ENCODE assay signal across 34 cellular contexts in the genomic region with DNA sequence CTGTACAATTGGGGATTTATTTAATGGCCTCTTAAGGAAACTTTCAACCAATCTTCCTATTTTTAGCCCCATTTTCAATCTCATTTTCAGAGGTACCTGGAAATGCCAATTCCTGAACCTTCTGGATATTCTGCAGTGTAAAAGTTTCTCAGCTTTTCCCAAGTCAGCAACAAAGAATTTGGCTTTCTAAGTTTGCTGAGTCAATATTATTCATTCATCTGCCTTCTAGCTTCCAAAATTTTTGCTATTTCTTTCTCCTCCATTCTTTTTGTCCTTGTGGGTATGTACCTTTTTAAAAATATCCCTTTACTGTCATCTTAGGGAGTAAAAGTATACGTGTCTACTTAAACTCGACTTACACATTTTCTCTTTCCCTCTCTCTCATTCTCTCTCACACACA.
"Had no signal": no experiment of that assay in that cellular context is flagged by ENCODE, and none has a peak within 500 bp of the region (broad histone marks: within the 10 kb centered on the region; RNA-seq: fewer than 3 reads in every experiment).

No MANE protein-coding gene starts in this region.

- H3K4me3 ChIP-seq: adrenal gland, ascending aorta, body of pancreas, breast epithelium, cardiac muscle cell had no signal

- DNase-seq: activated effector memory CD4-positive, alpha-beta T cell treated with anti-CD3 and anti-CD28 coated beads, Interleukin-2, amount 50 U/mL, for 16 hours; activated effector memory CD4-positive, alpha-beta T cell treated with Interleukin-2 at 50 U/mL for 16 hours; activated gamma-delta T cell; activated gamma-delta T cell treated with Interleukin-2 at 50 U/mL for 16 hours; activated naive CD4-positive, alpha-beta T cell; activated naive CD4-positive, alpha-beta T cell treated with anti-CD3 and anti-CD28 coated beads for 36 hours; activated naive CD4-positive, alpha-beta T cell treated with anti-CD3 and anti-CD28 coated beads, Interleukin-2, amount 10 ng/mL, durations not matched to agents 7 days and 5 days; activated naive CD4-positive, alpha-beta T cell treated with anti-CD3 and anti-CD28 coated beads, Interleukin-2, amount 50 U/mL, for 16 hours; activated naive CD4-positive, alpha-beta T cell treated with Interleukin-2 at 50 U/mL for 16 hours; activated naive CD8-positive, alpha-beta T cell treated with anti-CD3 and anti-CD28 coated beads for 36 hours; activated naive CD8-positive, alpha-beta T cell treated with anti-CD3 and anti-CD28 coated beads, Interleukin-2, amount 10 ng/mL, durations not matched to agents 7 days and 5 days; activated naive CD8-positive, alpha-beta T cell treated with anti-CD3 and anti-CD28 coated beads, Interleukin-2, amount 50 U/mL, for 24 hours; activated T-cell treated with anti-CD3 and anti-CD28 coated beads, Interleukin-2, amount 50 U/mL, for 1 hour; activated T-cell treated with anti-CD3 and anti-CD28 coated beads, Interleukin-2, amount 50 U/mL, for 24 hours; activated T-cell treated with anti-CD3 and anti-CD28 coated beads, Interleukin-2, amount 50 U/mL, for 4 hours; activated T-cell treated with anti-CD3 and anti-CD28 coated beads, Interleukin-2, amount 50 U/mL, for 48 hours; activated T-cell treated with anti-CD3 and anti-CD28 coated beads, Interleukin-2, amount 50 U/mL, for 72 hours; adrenal gland; amniotic stem cell; amygdala; anterior cingulate cortex; aorta; body of pancreas; brain microvascular endothelial cell; caudate nucleus; central memory CD4-positive, alpha-beta T cell; cerebellar nuclear complex had no signal

- H3K36me3 ChIP-seq: adrenal gland, ascending aorta, brain microvascular endothelial cell, breast epithelium, cardiac muscle cell had no signal

- H3K27ac ChIP-seq: adrenal gland, ascending aorta, body of pancreas, brain microvascular endothelial cell, breast epithelium, cardiac muscle cell had no signal

- H3K9me3 ChIP-seq: adrenal gland, ascending aorta, body of pancreas, breast epithelium had no signal

- H3K27me3 ChIP-seq: adrenal gland, ascending aorta, body of pancreas, brain microvascular endothelial cell, breast epithelium, cardiac muscle cell had no signal

- ATAC-seq: activated naive CD4-positive, alpha-beta T cell treated with anti-CD3 and anti-CD28 coated beads, Interleukin-2, amount 50 U/mL, for 72 hours; activated naive CD8-positive, alpha-beta T cell treated with anti-CD3 and anti-CD28 coated beads, Interleukin-2, amount 50 U/mL, for 24 hours; activated T-cell treated with anti-CD3 and anti-CD28 coated beads, Interleukin-2, amount 50 U/mL, for 4 hours; activated T-cell treated with anti-CD3 and anti-CD28 coated beads, Interleukin-2, amount 50 U/mL, for 72 hours; activated T-helper 17 cell treated with anti-CD3 and anti-CD28 coated beads, Interleukin-2, amount 50 U/mL, for 72 hours; body of pancreas had no signal

- H3K4me1 ChIP-seq: adrenal gland, ascending aorta, body of pancreas, breast epithelium had no signal

- FAIRE-seq: astrocyte, bronchial epithelial cell had no signal
